Comparison of ENCODE assay signal across 10 cellular contexts in genomic region chr20:13430346-13431002, GRCh38.
A peak's percentile ranks its signal among the peaks of the same experiment; 100 is the strongest.
DNase-seq lines count a peak whose midpoint lies in the region; ATAC-seq and TF ChIP-seq lines count a peak whose summit lies in the region.
"Had no signal": no experiment of that assay in that cellular context is flagged by ENCODE, and none has a peak within 500 bp of the region (broad histone marks: within the 10 kb centered on the region; RNA-seq: fewer than 3 reads in every experiment).

No MANE protein-coding gene starts in this region.

- H3K27me3 ChIP-seq in Loucy (ENCODE audit: insufficient read depth, low read length, poor library complexity, severe bottlenecking) (no peaks in the 10 kb centered on the region), WERI-Rb-1 (ENCODE audit: insufficient read depth, low read depth, severe bottlenecking) (no peaks in the 10 kb centered on the region)
- H3K27me3 ChIP-seq: SJSA1 had no signal

- intact Hi-C loops in lower leg skin (cut with DNase I; ENCODE audit: low total_unique reads), result no loop called here

- H2AFZ ChIP-seq in Loucy (ENCODE audit: low read length), result no peak overlapping the region

- no peaks in the 10 kb centered on the region for H3F3A ChIP-seq in Loucy (ENCODE audit: low read depth)

- no peak overlapping the region for H3K27ac ChIP-seq in WERI-Rb-1
- H3K27ac ChIP-seq: SJSA1 had no signal

- no peak for TF ChIP-seq POLR2A in lower leg skin (IDR thresholded peaks at IDR 0.05)

- peaks cover 7% of the 10 kb centered on the region; the same call in 1 of the 2 replicates for H3K36me3 ChIP-seq in Loucy (ENCODE audit: insufficient read depth, low read length)
- H3K36me3 ChIP-seq in WERI-Rb-1, result no peaks in the 10 kb centered on the region
- H3K36me3 ChIP-seq: SJSA1 had no signal

- in situ Hi-C loops in astrocyte of the cerebellum (cut with HindIII; ENCODE audit: low sequenced_read_pairs), result no loop called here

- 91% methylated on average over 9 of the region's 9 CpGs for WGBS in lower leg skin, 2 donors

- peak overlapping the region; percentile 45 for H3K4me2 ChIP-seq in Loucy (ENCODE audit: low read depth, low read length, poor library complexity, severe bottlenecking)

- H3K79me2 ChIP-seq in Loucy (ENCODE audit: insufficient read depth, low read length), result no peaks in the 10 kb centered on the region

- H3K9ac ChIP-seq in Loucy (ENCODE audit: low read depth, low read length, poor library complexity, severe bottlenecking), result no peak overlapping the region

- no peaks in the 10 kb centered on the region for H4K20me1 ChIP-seq in Loucy (ENCODE audit: insufficient read depth, low read length, poor library complexity, severe bottlenecking)

- no peaks in the 10 kb centered on the region for H3K9me2 ChIP-seq in Loucy (replicated peaks; ENCODE audit: low read depth, low read length)

- no peak overlapping the region for H3K4me3 ChIP-seq in Loucy (ENCODE audit: low read length, poor library complexity, severe bottlenecking)
- no peak overlapping the region for H3K4me3 ChIP-seq in astrocyte of the cerebellum (ENCODE audit: low read depth, low read length)
- no peak overlapping the region for H3K4me3 ChIP-seq in lower leg skin (ENCODE audit: low read depth, poor library complexity, severe bottlenecking)
- no peak overlapping the region for H3K4me3 ChIP-seq in WERI-Rb-1 (ENCODE audit: low read depth, low read length)
- H3K4me3 ChIP-seq: SJSA1 had no signal

- H3K4me1 ChIP-seq in Loucy (ENCODE audit: insufficient read depth, low read length, poor library complexity, severe bottlenecking), result peaks cover 18% of the 10 kb centered on the region
- H3K4me1 ChIP-seq: SJSA1 had no signal

- no peak for ATAC-seq in HG02610 (IDR thresholded peaks at IDR 0.05; ENCODE audit: unreplicated experiment)

- peak; percentile 7 to 10 for DNase-seq in stimulated activated CD4-positive, alpha-beta T cell treated with anti-CD3 and anti-CD28 coated beads, Interleukin-4, amount 100 ng/mL, for 48 hours (ENCODE audit: low read depth in 2 of 2)
- DNase-seq in stimulated activated CD4-positive, alpha-beta T cell treated with anti-CD3 and anti-CD28 coated beads, Interleukin-12 subunit alpha, Interleukin-12 subunit beta, amount 100 ng/mL, for 4 hours, result no peak
- DNase-seq in astrocyte of the cerebellum (ENCODE audit: low read depth), result peak; percentile 9
- DNase-seq in NCI-H2171 (lab: John Stamatoyannopoulos, UW), result no peak
- no peak for DNase-seq in lower leg skin (ENCODE audit: low spot score in 2 of 2)
- no peak for DNase-seq in WERI-Rb-1
- DNase-seq: COR-L47 had no signal

- no peak for TF ChIP-seq CTCF in Loucy (conservative IDR thresholded peaks at IDR 0.05; ENCODE audit: low read length)
- no peak for TF ChIP-seq CTCF in astrocyte of the cerebellum (IDR thresholded peaks at IDR 0.05; ENCODE audit: low read depth, low read length, missing control alignments)
- no peak for TF ChIP-seq CTCF in lower leg skin (IDR thresholded peaks at IDR 0.05)
- no peak for TF ChIP-seq CTCF in WERI-Rb-1 (IDR thresholded peaks at IDR 0.05; ENCODE audit: low read depth, low read length)

- H3K9me3 ChIP-seq in Loucy (ENCODE audit: insufficient read depth, low read depth, low read length), result no peaks in the 10 kb centered on the region
- no peaks in the 10 kb centered on the region for H3K9me3 ChIP-seq in WERI-Rb-1 (ENCODE audit: severe bottlenecking)
- H3K9me3 ChIP-seq: SJSA1 had no signal

Comparison
In these comparisons a context has a peak if more than half of its experiments do, and no peak if none do; other contexts are left out.
1. DNase-seq: peak in stimulated activated CD4-positive, alpha-beta T cell treated with anti-CD3 and anti-CD28 coated beads, Interleukin-4, amount 100 ng/mL, for 48 hours (2 of 2) and astrocyte of the cerebellum (single experiment); none in stimulated activated CD4-positive, alpha-beta T cell treated with anti-CD3 and anti-CD28 coated beads, Interleukin-12 subunit alpha, Interleukin-12 subunit beta, amount 100 ng/mL, for 4 hours (single experiment), NCI-H2171 (single experiment), lower leg skin (0 of 2) and WERI-Rb-1 (single experiment).